In the genomic region with DNA sequence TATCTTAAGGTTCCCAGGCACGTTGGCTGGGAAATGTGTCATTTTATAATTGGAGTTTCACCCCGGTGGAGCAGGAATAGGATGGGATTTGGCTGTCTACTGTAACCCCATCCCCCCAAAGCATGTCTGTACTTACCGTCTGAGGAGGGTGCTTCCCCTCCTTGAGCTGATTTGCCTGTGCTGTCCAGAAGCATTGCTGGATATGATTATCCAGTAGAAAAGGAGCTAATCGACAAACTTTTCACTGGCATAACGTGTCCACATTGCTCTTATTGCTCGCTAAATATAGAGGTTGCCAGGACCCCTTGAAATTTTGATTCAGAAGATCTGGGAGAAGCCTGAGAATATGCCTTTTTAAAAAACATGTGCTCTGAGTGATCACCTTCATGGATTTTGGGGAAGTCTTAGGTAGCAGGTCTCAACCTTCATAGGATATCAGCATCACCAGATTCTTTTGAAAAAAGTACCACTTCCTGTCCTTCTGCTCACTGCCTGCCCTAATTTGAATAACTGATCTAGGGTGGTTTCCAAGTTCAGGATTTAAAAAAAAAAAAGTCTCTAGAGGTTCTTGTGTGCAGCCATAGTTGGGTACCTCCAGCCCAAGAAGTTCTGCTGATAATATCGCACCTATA, we compare ENCODE assay signal across 8 cellular contexts.
DNase-seq lines count a peak whose midpoint lies in the region; ATAC-seq lines count a peak whose summit lies in the region.

No MANE protein-coding gene starts in this region.

- no peaks in the 10 kb centered on the region for H3K27me3 Mint-ChIP-seq in effector memory CD8-positive, alpha-beta T cell

- no peaks in the 10 kb centered on the region for H3K9me3 Mint-ChIP-seq in effector memory CD8-positive, alpha-beta T cell

- intact Hi-C loops in posterior vena cava (cut with DNase I): no loop called here

- H3K27ac Mint-ChIP-seq in effector memory CD8-positive, alpha-beta T cell: peak overlapping the region; percentile 52 to 91

- no peak for DNase-seq in effector memory CD8-positive, alpha-beta T cell
- DNase-seq in activated gamma-delta T cell treated with Interleukin-2 at 50 U/mL for 16 hours (no peak), NCI-H524 treated with DMSO at 0.1 percent for 48 hours (lab: John Stamatoyannopoulos, UW) (no peak), posterior vena cava (ENCODE audit: low spot score) (no peak), DMS53 (lab: John Stamatoyannopoulos, UW) (no peak)

- H3K4me1 Mint-ChIP-seq in effector memory CD8-positive, alpha-beta T cell (ENCODE audit: low read depth in 2 of 2): peaks cover 52 to 60% of the 10 kb centered on the region in 2 donors

- ATAC-seq in GM18508 (IDR thresholded peaks at IDR 0.05; ENCODE audit: insufficient read depth, unreplicated experiment): peak; percentile 54
- peak; percentile 87 for ATAC-seq in GM21447 (IDR thresholded peaks at IDR 0.05; ENCODE audit: unreplicated experiment)
- ATAC-seq in HG03442 (IDR thresholded peaks at IDR 0.05; ENCODE audit: unreplicated experiment): peak; percentile 80
- peak; percentile 83 for ATAC-seq in effector memory CD8-positive, alpha-beta T cell (replicated peaks)

- H3K4me3 Mint-ChIP-seq in effector memory CD8-positive, alpha-beta T cell: peak overlapping the region; percentile 58 to 71

- H3K36me3 Mint-ChIP-seq in effector memory CD8-positive, alpha-beta T cell (ENCODE audit: insufficient read depth): no peaks in the 10 kb centered on the region
